1 cellular context compared by ENCODE assay signal in genomic region chr5:142387022-142387682, GRCh38.
TF ChIP-seq lines count a peak whose summit lies in the region.

No MANE protein-coding gene starts in this region.

TF ChIP-seq in HepG2, 621 proteins besides CTCF, POLR2A, EP300 and RAD21 (continued from another document and continues in another):
- peak; percentile 24; the same call in 1 of the 2 replicates for TF ChIP-seq ZFX (CRISPR knock-in tag; IDR thresholded peaks at IDR 0.05; ENCODE audit: low read depth)
- no peak for TF ChIP-seq ZNF574 (CRISPR knock-in tag; IDR thresholded peaks at IDR 0.05)
- TF ChIP-seq ZBTB8A (CRISPR knock-in tag; IDR thresholded peaks at IDR 0.05; ENCODE audit: borderline replicate concordance, low read depth), result no peak
- TF ChIP-seq HNRNPL (IDR thresholded peaks at IDR 0.05; ENCODE audit: low read depth, low read length), result no peak
- no peak for TF ChIP-seq THYN1 (CRISPR knock-in tag; IDR thresholded peaks at IDR 0.05; ENCODE audit: borderline replicate concordance, low read depth)
- TF ChIP-seq ZEB1 (IDR thresholded peaks at IDR 0.05; ENCODE audit: insufficient replicate concordance, low read depth), result no peak
- peak; percentile 35; the same call in 1 of the 2 replicates for TF ChIP-seq ZFP91 (CRISPR knock-in tag; IDR thresholded peaks at IDR 0.05; ENCODE audit: borderline replicate concordance)
- TF ChIP-seq ZNF180 (CRISPR knock-in tag; IDR thresholded peaks at IDR 0.05; ENCODE audit: borderline replicate concordance, low read depth), result no peak
- TF ChIP-seq, protein P1, sequence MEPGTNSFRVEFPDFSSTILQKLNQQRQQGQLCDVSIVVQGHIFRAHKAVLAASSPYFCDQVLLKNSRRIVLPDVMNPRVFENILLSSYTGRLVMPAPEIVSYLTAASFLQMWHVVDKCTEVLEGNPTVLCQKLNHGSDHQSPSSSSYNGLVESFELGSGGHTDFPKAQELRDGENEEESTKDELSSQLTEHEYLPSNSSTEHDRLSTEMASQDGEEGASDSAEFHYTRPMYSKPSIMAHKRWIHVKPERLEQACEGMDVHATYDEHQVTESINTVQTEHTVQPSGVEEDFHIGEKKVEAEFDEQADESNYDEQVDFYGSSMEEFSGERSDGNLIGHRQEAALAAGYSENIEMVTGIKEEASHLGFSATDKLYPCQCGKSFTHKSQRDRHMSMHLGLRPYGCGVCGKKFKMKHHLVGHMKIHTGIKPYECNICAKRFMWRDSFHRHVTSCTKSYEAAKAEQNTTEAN (CRISPR knock-in tag; conservative IDR thresholded peaks at IDR 0.05), result peak; percentile 68; the same call in 1 of the 2 replicates
- TF ChIP-seq EHMT2 (IDR thresholded peaks at IDR 0.05; ENCODE audit: borderline replicate concordance, low read depth, low read length), result no peak
- no peak for TF ChIP-seq NFRKB (IDR thresholded peaks at IDR 0.05)
- TF ChIP-seq, protein P2, sequence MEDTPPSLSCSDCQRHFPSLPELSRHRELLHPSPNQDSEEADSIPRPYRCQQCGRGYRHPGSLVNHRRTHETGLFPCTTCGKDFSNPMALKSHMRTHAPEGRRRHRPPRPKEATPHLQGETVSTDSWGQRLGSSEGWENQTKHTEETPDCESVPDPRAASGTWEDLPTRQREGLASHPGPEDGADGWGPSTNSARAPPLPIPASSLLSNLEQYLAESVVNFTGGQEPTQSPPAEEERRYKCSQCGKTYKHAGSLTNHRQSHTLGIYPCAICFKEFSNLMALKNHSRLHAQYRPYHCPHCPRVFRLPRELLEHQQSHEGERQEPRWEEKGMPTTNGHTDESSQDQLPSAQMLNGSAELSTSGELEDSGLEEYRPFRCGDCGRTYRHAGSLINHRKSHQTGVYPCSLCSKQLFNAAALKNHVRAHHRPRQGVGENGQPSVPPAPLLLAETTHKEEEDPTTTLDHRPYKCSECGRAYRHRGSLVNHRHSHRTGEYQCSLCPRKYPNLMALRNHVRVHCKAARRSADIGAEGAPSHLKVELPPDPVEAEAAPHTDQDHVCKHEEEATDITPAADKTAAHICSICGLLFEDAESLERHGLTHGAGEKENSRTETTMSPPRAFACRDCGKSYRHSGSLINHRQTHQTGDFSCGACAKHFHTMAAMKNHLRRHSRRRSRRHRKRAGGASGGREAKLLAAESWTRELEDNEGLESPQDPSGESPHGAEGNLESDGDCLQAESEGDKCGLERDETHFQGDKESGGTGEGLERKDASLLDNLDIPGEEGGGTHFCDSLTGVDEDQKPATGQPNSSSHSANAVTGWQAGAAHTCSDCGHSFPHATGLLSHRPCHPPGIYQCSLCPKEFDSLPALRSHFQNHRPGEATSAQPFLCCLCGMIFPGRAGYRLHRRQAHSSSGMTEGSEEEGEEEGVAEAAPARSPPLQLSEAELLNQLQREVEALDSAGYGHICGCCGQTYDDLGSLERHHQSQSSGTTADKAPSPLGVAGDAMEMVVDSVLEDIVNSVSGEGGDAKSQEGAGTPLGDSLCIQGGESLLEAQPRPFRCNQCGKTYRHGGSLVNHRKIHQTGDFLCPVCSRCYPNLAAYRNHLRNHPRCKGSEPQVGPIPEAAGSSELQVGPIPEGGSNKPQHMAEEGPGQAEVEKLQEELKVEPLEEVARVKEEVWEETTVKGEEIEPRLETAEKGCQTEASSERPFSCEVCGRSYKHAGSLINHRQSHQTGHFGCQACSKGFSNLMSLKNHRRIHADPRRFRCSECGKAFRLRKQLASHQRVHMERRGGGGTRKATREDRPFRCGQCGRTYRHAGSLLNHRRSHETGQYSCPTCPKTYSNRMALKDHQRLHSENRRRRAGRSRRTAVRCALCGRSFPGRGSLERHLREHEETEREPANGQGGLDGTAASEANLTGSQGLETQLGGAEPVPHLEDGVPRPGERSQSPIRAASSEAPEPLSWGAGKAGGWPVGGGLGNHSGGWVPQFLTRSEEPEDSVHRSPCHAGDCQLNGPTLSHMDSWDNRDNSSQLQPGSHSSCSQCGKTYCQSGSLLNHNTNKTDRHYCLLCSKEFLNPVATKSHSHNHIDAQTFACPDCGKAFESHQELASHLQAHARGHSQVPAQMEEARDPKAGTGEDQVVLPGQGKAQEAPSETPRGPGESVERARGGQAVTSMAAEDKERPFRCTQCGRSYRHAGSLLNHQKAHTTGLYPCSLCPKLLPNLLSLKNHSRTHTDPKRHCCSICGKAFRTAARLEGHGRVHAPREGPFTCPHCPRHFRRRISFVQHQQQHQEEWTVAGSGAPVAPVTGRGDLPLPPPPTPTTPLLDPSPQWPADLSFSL (CRISPR knock-in tag; IDR thresholded peaks at IDR 0.05), result 0 out of 2 replicates have a peak, but pooled peaks have one; percentile 43
- TF ChIP-seq, protein P3, sequence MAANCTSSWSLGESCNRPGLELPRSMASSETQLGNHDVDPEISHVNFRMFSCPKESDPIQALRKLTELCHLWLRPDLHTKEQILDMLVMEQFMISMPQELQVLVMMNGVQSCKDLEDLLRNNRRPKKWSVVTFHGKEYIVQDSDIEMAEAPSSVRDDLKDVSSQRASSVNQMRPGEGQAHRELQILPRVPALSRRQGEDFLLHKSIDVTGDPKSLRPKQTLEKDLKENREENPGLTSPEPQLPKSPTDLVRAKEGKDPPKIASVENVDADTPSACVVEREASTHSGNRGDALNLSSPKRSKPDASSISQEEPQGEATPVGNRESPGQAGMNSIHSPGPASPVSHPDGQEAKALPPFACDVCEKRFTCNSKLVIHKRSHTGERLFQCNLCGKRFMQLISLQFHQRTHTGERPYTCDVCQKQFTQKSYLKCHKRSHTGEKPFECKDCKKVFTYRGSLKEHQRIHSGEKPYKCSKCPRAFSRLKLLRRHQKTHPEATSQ (CRISPR knock-in tag; IDR thresholded peaks at IDR 0.05; ENCODE audit: borderline replicate concordance), result no peak
- TF ChIP-seq, protein P4, sequence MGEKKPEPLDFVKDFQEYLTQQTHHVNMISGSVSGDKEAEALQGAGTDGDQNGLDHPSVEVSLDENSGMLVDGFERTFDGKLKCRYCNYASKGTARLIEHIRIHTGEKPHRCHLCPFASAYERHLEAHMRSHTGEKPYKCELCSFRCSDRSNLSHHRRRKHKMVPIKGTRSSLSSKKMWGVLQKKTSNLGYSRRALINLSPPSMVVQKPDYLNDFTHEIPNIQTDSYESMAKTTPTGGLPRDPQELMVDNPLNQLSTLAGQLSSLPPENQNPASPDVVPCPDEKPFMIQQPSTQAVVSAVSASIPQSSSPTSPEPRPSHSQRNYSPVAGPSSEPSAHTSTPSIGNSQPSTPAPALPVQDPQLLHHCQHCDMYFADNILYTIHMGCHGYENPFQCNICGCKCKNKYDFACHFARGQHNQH (CRISPR knock-in tag; IDR thresholded peaks at IDR 0.05), result 0 out of 2 replicates have a peak, but pooled peaks have one; percentile 16
- no peak for TF ChIP-seq ZNF274 (CRISPR knock-in tag; IDR thresholded peaks at IDR 0.05)
- no peak for TF ChIP-seq MLX (CRISPR knock-in tag; IDR thresholded peaks at IDR 0.05)
- TF ChIP-seq RERE (CRISPR knock-in tag; IDR thresholded peaks at IDR 0.05; ENCODE audit: low read depth), result no peak
- TF ChIP-seq RNF2 (conservative IDR thresholded peaks at IDR 0.05; ENCODE audit: low read depth), result no peak
- TF ChIP-seq REL (CRISPR knock-in tag; conservative IDR thresholded peaks at IDR 0.05), result no peak
